Comparison of ENCODE assay signal across 1 cellular context in the genomic region with DNA sequence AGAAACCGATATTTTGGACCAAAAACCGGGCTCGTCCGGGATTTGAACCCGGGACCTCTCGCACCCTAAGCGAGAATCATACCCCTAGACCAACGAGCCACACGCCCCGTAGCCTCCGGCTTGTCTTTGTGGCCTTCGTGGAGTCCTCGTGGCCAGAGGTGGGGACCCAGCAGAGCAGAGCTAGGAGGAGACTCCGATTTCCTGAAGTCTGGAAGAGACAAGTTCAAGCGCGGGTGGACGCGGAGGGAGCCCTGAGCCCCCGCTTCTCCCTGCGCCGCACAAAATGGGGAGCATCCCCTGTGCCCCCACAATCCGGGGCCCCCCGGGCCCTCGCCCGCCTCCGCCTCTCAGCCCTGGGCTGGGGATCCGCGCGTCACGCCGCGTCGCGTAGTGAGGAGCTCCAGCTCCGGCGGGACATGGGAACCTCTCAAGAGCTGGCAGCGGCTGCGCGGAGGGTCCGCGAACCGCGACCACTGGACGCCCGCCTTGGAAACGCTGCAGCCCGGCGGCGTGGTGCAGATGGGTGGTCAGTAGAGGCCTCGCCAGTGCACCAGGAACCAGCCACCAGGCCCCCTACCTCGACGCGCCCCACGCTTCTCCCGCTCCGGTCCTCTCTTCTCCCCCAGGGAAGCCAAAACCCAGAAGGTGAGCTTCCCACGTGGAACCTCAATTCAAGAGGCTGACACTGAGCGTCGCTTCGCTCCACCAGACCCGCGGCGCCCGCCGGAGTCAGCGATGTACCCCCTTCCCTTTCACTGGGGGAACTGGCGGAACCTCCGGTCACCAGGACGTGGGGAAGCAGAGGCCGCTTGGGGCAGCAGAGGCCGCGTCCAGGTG.
TF ChIP-seq lines count a peak whose summit lies in the region.

No MANE protein-coding gene starts in this region.

TF ChIP-seq in GM12878, 131 proteins besides CTCF, POLR2A, EP300 and RAD21 (continues in another document):
- TF ChIP-seq CHD2 (IDR thresholded peaks at IDR 0.05; ENCODE audit: borderline replicate concordance, low read depth, low read length) (no peak), FOXK2 (IDR thresholded peaks at IDR 0.05) (no peak), NR2F1 (conservative IDR thresholded peaks at IDR 0.05) (no peak), NRF1 (conservative IDR thresholded peaks at IDR 0.05; ENCODE audit: low read depth, low read length) (no peak), BRCA1 (IDR thresholded peaks at IDR 0.05; ENCODE audit: low read depth, low read length) (no peak), LARP7 (IDR thresholded peaks at IDR 0.05) (no peak), POLR2AphosphoS5 (IDR thresholded peaks at IDR 0.05; ENCODE audit: low read length) (no peak), JUND (IDR thresholded peaks at IDR 0.05; ENCODE audit: low read depth, low read length) (no peak), STAT3 (IDR thresholded peaks at IDR 0.05; ENCODE audit: low read depth, low read length) (no peak), ZSCAN29 (IDR thresholded peaks at IDR 0.05) (peak; percentile 57; the same call in 1 of the 2 replicates), SREBF2 (IDR thresholded peaks at IDR 0.05; ENCODE audit: low read length) (peak; percentile 81), CBFB (IDR thresholded peaks at IDR 0.05; ENCODE audit: low read depth) (no peak), BACH1 (IDR thresholded peaks at IDR 0.05; ENCODE audit: borderline replicate concordance) (no peak), IKZF1 (conservative IDR thresholded peaks at IDR 0.05) (no peak), KAT2A (conservative IDR thresholded peaks at IDR 0.05; ENCODE audit: control insufficient read depth, low read depth, low read length) (no peak), SREBF1 (IDR thresholded peaks at IDR 0.05; ENCODE audit: low read length) (no peak), ZNF24 (IDR thresholded peaks at IDR 0.05) (peak; percentile 90), RUNX3 (IDR thresholded peaks at IDR 0.05; ENCODE audit: low read length) (0 out of 2 replicates have a peak, but pooled peaks have one; percentile 23), YBX1 (IDR thresholded peaks at IDR 0.05) (no peak), ZNF217 (IDR thresholded peaks at IDR 0.05) (no peak), TARDBP (IDR thresholded peaks at IDR 0.05; ENCODE audit: borderline replicate concordance) (peak; percentile 77; the same call in 1 of the 2 replicates), SIX5 (IDR thresholded peaks at IDR 0.05; ENCODE audit: low read depth, low read length, severe bottlenecking) (no peak), TCF12 (IDR thresholded peaks at IDR 0.05; ENCODE audit: low read depth, low read length) (no peak), KLF5 (IDR thresholded peaks at IDR 0.05; ENCODE audit: partially characterized antibody) (no peak), ZBED1 (IDR thresholded peaks at IDR 0.05; ENCODE audit: borderline replicate concordance) (no peak), SMAD1 (IDR thresholded peaks at IDR 0.05; ENCODE audit: low read depth, partially characterized antibody) (no peak)
- TF ChIP-seq, protein P1, sequence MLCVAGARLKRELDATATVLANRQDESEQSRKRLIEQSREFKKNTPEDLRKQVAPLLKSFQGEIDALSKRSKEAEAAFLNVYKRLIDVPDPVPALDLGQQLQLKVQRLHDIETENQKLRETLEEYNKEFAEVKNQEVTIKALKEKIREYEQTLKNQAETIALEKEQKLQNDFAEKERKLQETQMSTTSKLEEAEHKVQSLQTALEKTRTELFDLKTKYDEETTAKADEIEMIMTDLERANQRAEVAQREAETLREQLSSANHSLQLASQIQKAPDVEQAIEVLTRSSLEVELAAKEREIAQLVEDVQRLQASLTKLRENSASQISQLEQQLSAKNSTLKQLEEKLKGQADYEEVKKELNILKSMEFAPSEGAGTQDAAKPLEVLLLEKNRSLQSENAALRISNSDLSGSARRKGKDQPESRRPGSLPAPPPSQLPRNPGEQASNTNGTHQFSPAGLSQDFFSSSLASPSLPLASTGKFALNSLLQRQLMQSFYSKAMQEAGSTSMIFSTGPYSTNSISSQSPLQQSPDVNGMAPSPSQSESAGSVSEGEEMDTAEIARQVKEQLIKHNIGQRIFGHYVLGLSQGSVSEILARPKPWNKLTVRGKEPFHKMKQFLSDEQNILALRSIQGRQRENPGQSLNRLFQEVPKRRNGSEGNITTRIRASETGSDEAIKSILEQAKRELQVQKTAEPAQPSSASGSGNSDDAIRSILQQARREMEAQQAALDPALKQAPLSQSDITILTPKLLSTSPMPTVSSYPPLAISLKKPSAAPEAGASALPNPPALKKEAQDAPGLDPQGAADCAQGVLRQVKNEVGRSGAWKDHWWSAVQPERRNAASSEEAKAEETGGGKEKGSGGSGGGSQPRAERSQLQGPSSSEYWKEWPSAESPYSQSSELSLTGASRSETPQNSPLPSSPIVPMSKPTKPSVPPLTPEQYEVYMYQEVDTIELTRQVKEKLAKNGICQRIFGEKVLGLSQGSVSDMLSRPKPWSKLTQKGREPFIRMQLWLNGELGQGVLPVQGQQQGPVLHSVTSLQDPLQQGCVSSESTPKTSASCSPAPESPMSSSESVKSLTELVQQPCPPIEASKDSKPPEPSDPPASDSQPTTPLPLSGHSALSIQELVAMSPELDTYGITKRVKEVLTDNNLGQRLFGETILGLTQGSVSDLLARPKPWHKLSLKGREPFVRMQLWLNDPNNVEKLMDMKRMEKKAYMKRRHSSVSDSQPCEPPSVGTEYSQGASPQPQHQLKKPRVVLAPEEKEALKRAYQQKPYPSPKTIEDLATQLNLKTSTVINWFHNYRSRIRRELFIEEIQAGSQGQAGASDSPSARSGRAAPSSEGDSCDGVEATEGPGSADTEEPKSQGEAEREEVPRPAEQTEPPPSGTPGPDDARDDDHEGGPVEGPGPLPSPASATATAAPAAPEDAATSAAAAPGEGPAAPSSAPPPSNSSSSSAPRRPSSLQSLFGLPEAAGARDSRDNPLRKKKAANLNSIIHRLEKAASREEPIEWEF (IDR thresholded peaks at IDR 0.05; ENCODE audit: insufficient replicate concordance, low read depth, low read length), result no peak
- TF ChIP-seq, protein P2, sequence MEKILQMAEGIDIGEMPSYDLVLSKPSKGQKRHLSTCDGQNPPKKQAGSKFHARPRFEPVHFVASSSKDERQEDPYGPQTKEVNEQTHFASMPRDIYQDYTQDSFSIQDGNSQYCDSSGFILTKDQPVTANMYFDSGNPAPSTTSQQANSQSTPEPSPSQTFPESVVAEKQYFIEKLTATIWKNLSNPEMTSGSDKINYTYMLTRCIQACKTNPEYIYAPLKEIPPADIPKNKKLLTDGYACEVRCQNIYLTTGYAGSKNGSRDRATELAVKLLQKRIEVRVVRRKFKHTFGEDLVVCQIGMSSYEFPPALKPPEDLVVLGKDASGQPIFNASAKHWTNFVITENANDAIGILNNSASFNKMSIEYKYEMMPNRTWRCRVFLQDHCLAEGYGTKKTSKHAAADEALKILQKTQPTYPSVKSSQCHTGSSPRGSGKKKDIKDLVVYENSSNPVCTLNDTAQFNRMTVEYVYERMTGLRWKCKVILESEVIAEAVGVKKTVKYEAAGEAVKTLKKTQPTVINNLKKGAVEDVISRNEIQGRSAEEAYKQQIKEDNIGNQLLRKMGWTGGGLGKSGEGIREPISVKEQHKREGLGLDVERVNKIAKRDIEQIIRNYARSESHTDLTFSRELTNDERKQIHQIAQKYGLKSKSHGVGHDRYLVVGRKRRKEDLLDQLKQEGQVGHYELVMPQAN (conservative IDR thresholded peaks at IDR 0.05), result no peak
- TF ChIP-seq, protein P3, sequence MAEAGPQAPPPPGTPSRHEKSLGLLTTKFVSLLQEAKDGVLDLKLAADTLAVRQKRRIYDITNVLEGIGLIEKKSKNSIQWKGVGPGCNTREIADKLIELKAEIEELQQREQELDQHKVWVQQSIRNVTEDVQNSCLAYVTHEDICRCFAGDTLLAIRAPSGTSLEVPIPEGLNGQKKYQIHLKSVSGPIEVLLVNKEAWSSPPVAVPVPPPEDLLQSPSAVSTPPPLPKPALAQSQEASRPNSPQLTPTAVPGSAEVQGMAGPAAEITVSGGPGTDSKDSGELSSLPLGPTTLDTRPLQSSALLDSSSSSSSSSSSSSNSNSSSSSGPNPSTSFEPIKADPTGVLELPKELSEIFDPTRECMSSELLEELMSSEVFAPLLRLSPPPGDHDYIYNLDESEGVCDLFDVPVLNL (IDR thresholded peaks at IDR 0.05; ENCODE audit: low read depth, low read length), result no peak
- TF ChIP-seq, protein P4, sequence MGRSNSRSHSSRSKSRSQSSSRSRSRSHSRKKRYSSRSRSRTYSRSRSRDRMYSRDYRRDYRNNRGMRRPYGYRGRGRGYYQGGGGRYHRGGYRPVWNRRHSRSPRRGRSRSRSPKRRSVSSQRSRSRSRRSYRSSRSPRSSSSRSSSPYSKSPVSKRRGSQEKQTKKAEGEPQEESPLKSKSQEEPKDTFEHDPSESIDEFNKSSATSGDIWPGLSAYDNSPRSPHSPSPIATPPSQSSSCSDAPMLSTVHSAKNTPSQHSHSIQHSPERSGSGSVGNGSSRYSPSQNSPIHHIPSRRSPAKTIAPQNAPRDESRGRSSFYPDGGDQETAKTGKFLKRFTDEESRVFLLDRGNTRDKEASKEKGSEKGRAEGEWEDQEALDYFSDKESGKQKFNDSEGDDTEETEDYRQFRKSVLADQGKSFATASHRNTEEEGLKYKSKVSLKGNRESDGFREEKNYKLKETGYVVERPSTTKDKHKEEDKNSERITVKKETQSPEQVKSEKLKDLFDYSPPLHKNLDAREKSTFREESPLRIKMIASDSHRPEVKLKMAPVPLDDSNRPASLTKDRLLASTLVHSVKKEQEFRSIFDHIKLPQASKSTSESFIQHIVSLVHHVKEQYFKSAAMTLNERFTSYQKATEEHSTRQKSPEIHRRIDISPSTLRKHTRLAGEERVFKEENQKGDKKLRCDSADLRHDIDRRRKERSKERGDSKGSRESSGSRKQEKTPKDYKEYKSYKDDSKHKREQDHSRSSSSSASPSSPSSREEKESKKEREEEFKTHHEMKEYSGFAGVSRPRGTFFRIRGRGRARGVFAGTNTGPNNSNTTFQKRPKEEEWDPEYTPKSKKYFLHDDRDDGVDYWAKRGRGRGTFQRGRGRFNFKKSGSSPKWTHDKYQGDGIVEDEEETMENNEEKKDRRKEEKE (IDR thresholded peaks at IDR 0.05), result no peak
- TF ChIP-seq, protein P5, sequence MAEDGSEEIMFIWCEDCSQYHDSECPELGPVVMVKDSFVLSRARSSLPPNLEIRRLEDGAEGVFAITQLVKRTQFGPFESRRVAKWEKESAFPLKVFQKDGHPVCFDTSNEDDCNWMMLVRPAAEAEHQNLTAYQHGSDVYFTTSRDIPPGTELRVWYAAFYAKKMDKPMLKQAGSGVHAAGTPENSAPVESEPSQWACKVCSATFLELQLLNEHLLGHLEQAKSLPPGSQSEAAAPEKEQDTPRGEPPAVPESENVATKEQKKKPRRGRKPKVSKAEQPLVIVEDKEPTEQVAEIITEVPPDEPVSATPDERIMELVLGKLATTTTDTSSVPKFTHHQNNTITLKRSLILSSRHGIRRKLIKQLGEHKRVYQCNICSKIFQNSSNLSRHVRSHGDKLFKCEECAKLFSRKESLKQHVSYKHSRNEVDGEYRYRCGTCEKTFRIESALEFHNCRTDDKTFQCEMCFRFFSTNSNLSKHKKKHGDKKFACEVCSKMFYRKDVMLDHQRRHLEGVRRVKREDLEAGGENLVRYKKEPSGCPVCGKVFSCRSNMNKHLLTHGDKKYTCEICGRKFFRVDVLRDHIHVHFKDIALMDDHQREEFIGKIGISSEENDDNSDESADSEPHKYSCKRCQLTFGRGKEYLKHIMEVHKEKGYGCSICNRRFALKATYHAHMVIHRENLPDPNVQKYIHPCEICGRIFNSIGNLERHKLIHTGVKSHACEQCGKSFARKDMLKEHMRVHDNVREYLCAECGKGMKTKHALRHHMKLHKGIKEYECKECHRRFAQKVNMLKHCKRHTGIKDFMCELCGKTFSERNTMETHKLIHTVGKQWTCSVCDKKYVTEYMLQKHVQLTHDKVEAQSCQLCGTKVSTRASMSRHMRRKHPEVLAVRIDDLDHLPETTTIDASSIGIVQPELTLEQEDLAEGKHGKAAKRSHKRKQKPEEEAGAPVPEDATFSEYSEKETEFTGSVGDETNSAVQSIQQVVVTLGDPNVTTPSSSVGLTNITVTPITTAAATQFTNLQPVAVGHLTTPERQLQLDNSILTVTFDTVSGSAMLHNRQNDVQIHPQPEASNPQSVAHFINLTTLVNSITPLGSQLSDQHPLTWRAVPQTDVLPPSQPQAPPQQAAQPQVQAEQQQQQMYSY (CRISPR knock-in tag; IDR thresholded peaks at IDR 0.05), result no peak
- TF ChIP-seq, protein P6, sequence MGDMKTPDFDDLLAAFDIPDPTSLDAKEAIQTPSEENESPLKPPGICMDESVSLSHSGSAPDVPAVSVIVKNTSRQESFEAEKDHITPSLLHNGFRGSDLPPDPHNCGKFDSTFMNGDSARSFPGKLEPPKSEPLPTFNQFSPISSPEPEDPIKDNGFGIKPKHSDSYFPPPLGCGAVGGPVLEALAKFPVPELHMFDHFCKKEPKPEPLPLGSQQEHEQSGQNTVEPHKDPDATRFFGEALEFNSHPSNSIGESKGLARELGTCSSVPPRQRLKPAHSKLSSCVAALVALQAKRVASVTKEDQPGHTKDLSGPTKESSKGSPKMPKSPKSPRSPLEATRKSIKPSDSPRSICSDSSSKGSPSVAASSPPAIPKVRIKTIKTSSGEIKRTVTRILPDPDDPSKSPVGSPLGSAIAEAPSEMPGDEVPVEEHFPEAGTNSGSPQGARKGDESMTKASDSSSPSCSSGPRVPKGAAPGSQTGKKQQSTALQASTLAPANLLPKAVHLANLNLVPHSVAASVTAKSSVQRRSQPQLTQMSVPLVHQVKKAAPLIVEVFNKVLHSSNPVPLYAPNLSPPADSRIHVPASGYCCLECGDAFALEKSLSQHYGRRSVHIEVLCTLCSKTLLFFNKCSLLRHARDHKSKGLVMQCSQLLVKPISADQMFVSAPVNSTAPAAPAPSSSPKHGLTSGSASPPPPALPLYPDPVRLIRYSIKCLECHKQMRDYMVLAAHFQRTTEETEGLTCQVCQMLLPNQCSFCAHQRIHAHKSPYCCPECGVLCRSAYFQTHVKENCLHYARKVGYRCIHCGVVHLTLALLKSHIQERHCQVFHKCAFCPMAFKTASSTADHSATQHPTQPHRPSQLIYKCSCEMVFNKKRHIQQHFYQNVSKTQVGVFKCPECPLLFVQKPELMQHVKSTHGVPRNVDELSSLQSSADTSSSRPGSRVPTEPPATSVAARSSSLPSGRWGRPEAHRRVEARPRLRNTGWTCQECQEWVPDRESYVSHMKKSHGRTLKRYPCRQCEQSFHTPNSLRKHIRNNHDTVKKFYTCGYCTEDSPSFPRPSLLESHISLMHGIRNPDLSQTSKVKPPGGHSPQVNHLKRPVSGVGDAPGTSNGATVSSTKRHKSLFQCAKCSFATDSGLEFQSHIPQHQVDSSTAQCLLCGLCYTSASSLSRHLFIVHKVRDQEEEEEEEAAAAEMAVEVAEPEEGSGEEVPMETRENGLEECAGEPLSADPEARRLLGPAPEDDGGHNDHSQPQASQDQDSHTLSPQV (IDR thresholded peaks at IDR 0.05), result no peak
